Comparison of ENCODE assay signal across 9 cellular contexts in the genomic region with DNA sequence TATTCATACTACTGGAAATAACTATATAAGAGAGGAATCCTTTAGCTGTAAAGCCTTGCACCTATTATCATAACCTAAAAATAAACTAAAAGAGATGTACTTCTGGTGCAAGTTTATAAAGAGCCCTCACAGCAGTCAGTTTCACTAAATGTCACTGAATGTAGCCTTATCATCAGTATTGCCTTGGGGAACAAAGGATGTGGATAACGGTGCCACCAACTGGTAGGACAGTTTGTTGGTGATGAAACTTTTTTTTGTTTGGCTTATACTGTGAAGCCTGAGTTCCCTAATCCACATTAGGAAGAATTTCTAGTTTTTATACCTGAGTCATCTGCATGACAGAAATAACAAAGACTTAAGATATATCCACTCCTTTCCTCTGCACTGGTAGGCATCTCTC.
DNase-seq lines count a peak whose midpoint lies in the region; ATAC-seq, FAIRE-seq and TF ChIP-seq lines count a peak whose summit lies in the region.
"Had no signal": no experiment of that assay in that cellular context is flagged by ENCODE, and none has a peak within 500 bp of the region (broad histone marks: within the 10 kb centered on the region; RNA-seq: fewer than 3 reads in every experiment).

No MANE protein-coding gene starts in this region.

- no peaks in the 10 kb centered on the region for H3K27me3 ChIP-seq in endothelial cell of umbilical vein (ENCODE audit: control insufficient read depth in 2 of 2, insufficient read depth in 2 of 2, low read length in 2 of 2)

- no peak overlapping the region for H3K4me2 ChIP-seq in endothelial cell of umbilical vein (ENCODE audit: insufficient read depth, low read length)

- H3K9me1 ChIP-seq in endothelial cell of umbilical vein (replicated peaks; ENCODE audit: control insufficient read depth, extremely low read depth, insufficient read depth, low read length), result no peaks in the 10 kb centered on the region

- no peaks in the 10 kb centered on the region for H3K36me3 Mint-ChIP-seq in stimulated activated naive B cell treated with anti-CD40 and anti-IgM and Interleukin-4, amounts not matched to agents 10 μg/mL and 1 μg/mL and 100 μg/mL, for 72 hours
- H3K36me3 Mint-ChIP-seq: activated naive CD4-positive, alpha-beta T cell treated with anti-CD3 and anti-CD28 coated beads, Interleukin-2, amount 50 U/mL, for 24 hours had no signal

- no TSS peak for BruUV-seq in endothelial cell of umbilical vein (replicated peaks; lab: Mats Ljungman, UMichigan)

- TF ChIP-seq POLR2A in endothelial cell of umbilical vein (IDR thresholded peaks at IDR 0.05; ENCODE audit: low read depth, low read length), result no peak

- no peak overlapping the region for H2AFZ ChIP-seq in endothelial cell of umbilical vein (ENCODE audit: low read depth, low read length)

- no peaks in the 10 kb centered on the region for H3K9me3 Mint-ChIP-seq in stimulated activated naive B cell treated with anti-CD40 and anti-IgM and Interleukin-4, amounts not matched to agents 10 μg/mL and 1 μg/mL and 100 μg/mL, for 72 hours
- H3K9me3 Mint-ChIP-seq: activated naive CD4-positive, alpha-beta T cell treated with anti-CD3 and anti-CD28 coated beads, Interleukin-2, amount 50 U/mL, for 24 hours had no signal

- H3K27ac ChIP-seq in endothelial cell of umbilical vein (ENCODE audit: insufficient read depth, low read depth, low read length), result no peak overlapping the region

- no peaks in the 10 kb centered on the region for H4K20me1 ChIP-seq in endothelial cell of umbilical vein (replicated peaks; ENCODE audit: control insufficient read depth, extremely low read depth, insufficient read depth, low read length)

- peak; percentile 25 to 29 for TF ChIP-seq CTCF in endothelial cell of umbilical vein (IDR thresholded peaks at IDR 0.05; ENCODE audit: extremely low read depth in 1 of 2, insufficient read depth in 1 of 2, low read depth in 1 of 2, low read length in 2 of 2)

- H3K9me3 ChIP-seq in endothelial cell of umbilical vein (replicated peaks; ENCODE audit: control insufficient read depth, insufficient read depth, low read length), result no peaks in the 10 kb centered on the region

- intact Hi-C loops in endothelial cell of umbilical vein (cut with micrococcal nuclease), result loop anchor here (1.0 to 5.0 kb wide), 5 partner anchors 188 to 561 kb away; no protein-coding TSS in a partner anchor

- no peaks in the 10 kb centered on the region for H3K36me3 ChIP-seq in endothelial cell of umbilical vein (ENCODE audit: control insufficient read depth in 2 of 2, extremely low read depth in 1 of 2, insufficient read depth in 2 of 2, low read length in 2 of 2)

- POLR2A ChIA-PET in endothelial cell of umbilical vein (lab: Charles Lee), result no interaction called here

- peak; percentile 79 for FAIRE-seq in endothelial cell of umbilical vein (lab: Jason Lieb, UNC)

- no peaks in the 10 kb centered on the region for H3K4me1 ChIP-seq in endothelial cell of umbilical vein (ENCODE audit: control insufficient read depth, extremely low read depth, insufficient read depth, low read length)

- dilution Hi-C loops in endothelial cell of umbilical vein (cut with MboI; ENCODE audit: extremely low pct_ligation_motif_present, low sequenced_read_pairs), result loop anchor here (25.0 kb wide), 1 partner anchor 161 kb away; no protein-coding TSS in a partner anchor

- no peaks in the 10 kb centered on the region for H3K4me1 Mint-ChIP-seq in stimulated activated naive B cell treated with anti-CD40 and anti-IgM and Interleukin-4, amounts not matched to agents 10 μg/mL and 1 μg/mL and 100 μg/mL, for 72 hours
- H3K4me1 Mint-ChIP-seq: activated naive CD4-positive, alpha-beta T cell treated with anti-CD3 and anti-CD28 coated beads, Interleukin-2, amount 50 U/mL, for 24 hours had no signal

- ATAC-seq in GM19351 (IDR thresholded peaks at IDR 0.05; ENCODE audit: unreplicated experiment) (peak; percentile 69), GM21528 (IDR thresholded peaks at IDR 0.05; ENCODE audit: low FRiP score, unreplicated experiment) (no peak)
- peak; percentile 46 to 64 for ATAC-seq in stimulated activated naive B cell treated with anti-CD40 and anti-IgM and Interleukin-4, amounts not matched to agents 10 μg/mL and 1 μg/mL and 100 μg/mL, for 72 hours (replicated peaks)

- no peak overlapping the region for H3K4me3 ChIP-seq in endothelial cell of umbilical vein (replicated peaks in 1 of 3; ENCODE audit: insufficient read depth in 1 of 3, low read depth in 1 of 3, low read length in 3 of 3)

- peaks cover 8 to 20% of the 10 kb centered on the region in 2 donors for H3K27me3 Mint-ChIP-seq in stimulated activated naive B cell treated with anti-CD40 and anti-IgM and Interleukin-4, amounts not matched to agents 10 μg/mL and 1 μg/mL and 100 μg/mL, for 72 hours

- H3K27ac Mint-ChIP-seq in stimulated activated naive B cell treated with anti-CD40 and anti-IgM and Interleukin-4, amounts not matched to agents 10 μg/mL and 1 μg/mL and 100 μg/mL, for 72 hours, result no peak overlapping the region
- H3K27ac Mint-ChIP-seq: activated naive CD4-positive, alpha-beta T cell treated with anti-CD3 and anti-CD28 coated beads, Interleukin-2, amount 50 U/mL, for 24 hours had no signal

- DNase-seq in A172 (ENCODE audit: low spot score), result peak; percentile 54
- DNase-seq in NCI-H345 treated with DMSO at 0.1 percent for 48 hours (lab: John Stamatoyannopoulos, UW; ENCODE audit: unreplicated experiment), result peak; percentile 1
- peak; percentile 57 for DNase-seq in endothelial cell of umbilical vein (ENCODE audit: low read depth, low spot score)
- no peak for DNase-seq in stimulated activated naive B cell treated with anti-CD40 and anti-IgM and Interleukin-4, amounts not matched to agents 10 μg/mL and 1 μg/mL and 100 μg/mL, for 72 hours
- DNase-seq in activated effector memory CD4-positive, alpha-beta T cell treated with anti-CD3 and anti-CD28 coated beads, Interleukin-2, amount 50 U/mL, for 16 hours, result no peak
- DNase-seq in activated T-cell treated with anti-CD3 and anti-CD28 coated beads, Interleukin-2, amount 50 U/mL, for 48 hours, result no peak

- CTCF ChIA-PET in endothelial cell of umbilical vein (lab: Charles Lee), result interaction anchor here (0.8 to 1.5 kb wide), 7 partner anchors 22 to 563 kb away, joined by 3 to 6 read pairs (median 3); a partner anchor contains a TSS

- no peak overlapping the region for H3K9ac ChIP-seq in endothelial cell of umbilical vein (replicated peaks; ENCODE audit: extremely low read depth, insufficient read depth, low read length)

- H3K4me3 Mint-ChIP-seq in stimulated activated naive B cell treated with anti-CD40 and anti-IgM and Interleukin-4, amounts not matched to agents 10 μg/mL and 1 μg/mL and 100 μg/mL, for 72 hours, result no peak overlapping the region
- H3K4me3 Mint-ChIP-seq: activated naive CD4-positive, alpha-beta T cell treated with anti-CD3 and anti-CD28 coated beads, Interleukin-2, amount 50 U/mL, for 24 hours had no signal

- no peaks in the 10 kb centered on the region for H3K79me2 ChIP-seq in endothelial cell of umbilical vein (ENCODE audit: control insufficient read depth, insufficient read depth, low read length)

TF ChIP-seq in endothelial cell of umbilical vein, 7 proteins besides CTCF, POLR2A, EP300 and RAD21:
- TF ChIP-seq MYC (IDR thresholded peaks at IDR 0.05; ENCODE audit: low read depth, low read length) (no peak), EZH2 (IDR thresholded peaks at IDR 0.05; ENCODE audit: borderline replicate concordance, low read depth, low read length, severe bottlenecking) (no peak), GATA2 (IDR thresholded peaks at IDR 0.05; ENCODE audit: insufficient read depth, insufficient read length, low read depth, low read length) (no peak), POLR2AphosphoS5 (IDR thresholded peaks at IDR 0.05; ENCODE audit: insufficient read depth, low read depth, low read length) (no peak), FOS (IDR thresholded peaks at IDR 0.05; ENCODE audit: borderline replicate concordance, insufficient read depth, low read length) (no peak), JUN (IDR thresholded peaks at IDR 0.05; ENCODE audit: borderline replicate concordance, insufficient read depth, insufficient read length, low read depth) (no peak)
- TF ChIP-seq, protein P1, sequence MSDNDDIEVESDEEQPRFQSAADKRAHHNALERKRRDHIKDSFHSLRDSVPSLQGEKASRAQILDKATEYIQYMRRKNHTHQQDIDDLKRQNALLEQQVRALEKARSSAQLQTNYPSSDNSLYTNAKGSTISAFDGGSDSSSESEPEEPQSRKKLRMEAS (IDR thresholded peaks at IDR 0.05; ENCODE audit: insufficient read depth, insufficient read length), result no peak
TF ChIP-seq in endothelial cell of umbilical vein: peak in this region for 0.

Comparison
In these comparisons a context has a peak if more than half of its experiments do, and no peak if none do; other contexts are left out.
1. DNase-seq: peak in A172 (single experiment), NCI-H345 treated with DMSO at 0.1 percent for 48 hours (single experiment) and endothelial cell of umbilical vein (single experiment); none in stimulated activated naive B cell treated with anti-CD40 and anti-IgM and Interleukin-4, amounts not matched to agents 10 μg/mL and 1 μg/mL and 100 μg/mL, for 72 hours (single experiment), activated effector memory CD4-positive, alpha-beta T cell treated with anti-CD3 and anti-CD28 coated beads, Interleukin-2, amount 50 U/mL, for 16 hours (single experiment) and activated T-cell treated with anti-CD3 and anti-CD28 coated beads, Interleukin-2, amount 50 U/mL, for 48 hours (0 of 2).